In the genomic region with DNA sequence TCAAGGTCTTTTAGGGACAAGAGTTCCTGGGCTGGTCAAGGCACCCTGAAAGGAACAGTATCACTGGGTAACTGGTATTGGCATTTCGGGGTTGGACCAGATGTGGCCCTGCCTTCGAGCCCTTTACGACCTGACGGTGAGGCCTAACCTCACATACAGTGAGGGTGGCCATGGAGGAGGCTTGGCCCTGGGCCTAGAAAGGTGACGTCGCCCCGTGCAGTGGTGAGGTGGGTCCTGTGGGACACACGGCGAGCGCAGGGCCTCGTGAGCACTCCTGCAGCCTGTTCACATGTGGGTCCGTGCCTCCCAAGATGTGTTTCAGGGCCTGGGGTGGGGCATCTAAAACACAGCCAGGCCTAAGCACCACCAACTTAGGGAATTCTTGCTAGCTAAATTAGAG, we compare ENCODE assay signal across 24 cellular contexts. TPM values are rescaled to one million over a fixed set of nuclear protein-coding genes. Genes with fewer than 3 reads are reported as not detected.
"Had no signal": no experiment of that assay in that cellular context is flagged by ENCODE, and none has a peak within 500 bp of the region (broad histone marks: within the 10 kb centered on the region; RNA-seq: fewer than 3 reads in every experiment).

No MANE protein-coding gene starts in this region.

- H3K9me3 ChIP-seq: heart right ventricle, neutrophil, tibial nerve had no signal

- FAIRE-seq: endometrium, urothelium cell line had no signal

- H3K4me3 ChIP-seq: heart right ventricle, tibial nerve had no signal

- DNase-seq: activated CD4-positive, alpha-beta T cell treated with anti-CD3 and anti-CD28 coated beads for 48 hours; activated CD4-positive, CD25-positive, alpha-beta regulatory T cell; activated naive CD4-positive, alpha-beta T cell treated with anti-CD3 and anti-CD28 coated beads for 36 hours; brain microvascular endothelial cell; cortex of kidney; erythroblast; heart right ventricle; left ventricle myocardium superior; natural killer cell; retina; stimulated activated CD4-positive, alpha-beta T cell treated with anti-CD3 and anti-CD28 coated beads, Interleukin-12 subunit alpha, Interleukin-12 subunit beta, amount 100 ng/mL, for 4 hours; stimulated activated CD4-positive, alpha-beta T cell treated with anti-CD3 and anti-CD28 coated beads, Interleukin-1b, Interleukin-23, amount 100 ng/mL, for 48 hours; stimulated activated CD8-positive, alpha-beta memory T cell treated with anti-CD3 and anti-CD28 coated beads, Interleukin-4, amount 100 ng/mL, for 48 hours; stimulated activated naive CD4-positive, alpha-beta T cell treated with Interleukin-2 at 50 U/mL for 16 hours; T1000 had no signal

- H3K27me3 ChIP-seq: brain microvascular endothelial cell, heart right ventricle, neutrophil, tibial nerve had no signal

- ATAC-seq: activated T-helper 17 cell treated with anti-CD3 and anti-CD28 coated beads, Interleukin-2, amount 50 U/mL, for 72 hours; heart right ventricle; left ventricle myocardium superior; natural killer cell had no signal

- H3K4me1 ChIP-seq: heart right ventricle, tibial nerve had no signal

- H3K27ac ChIP-seq: brain microvascular endothelial cell, heart right ventricle, neutrophil, tibial nerve had no signal

RNA-seq across cellular contexts. Expression of a gene that starts 36.1 kb away (rescaled TPM):
- total RNA-seq: activated CD4-positive, alpha-beta memory T cell treated with anti-CD3 and anti-CD28 coated beads, Interleukin-2, amount 10 ng/mL, durations not matched to agents 7 days and 5 days; activated naive CD4-positive, alpha-beta T cell treated with anti-CD3 and anti-CD28 coated beads for 36 hours; activated T-helper 17 cell treated with anti-CD3 and anti-CD28 coated beads, Interleukin-2, amount 50 U/mL, for 72 hours; kidney epithelial cell; natural killer cell; T-helper 1 cell treated with Interleukin-12 subunit alpha and Interleukin-12 subunit beta and Interleukin-4 antibody, amounts not matched to agents 30 ng/mL and 1 ng/mL, for 36 hours had no signal
- polyA plus RNA-seq: aorta had no signal
